13 cellular contexts compared by ENCODE assay signal in the genomic region with DNA sequence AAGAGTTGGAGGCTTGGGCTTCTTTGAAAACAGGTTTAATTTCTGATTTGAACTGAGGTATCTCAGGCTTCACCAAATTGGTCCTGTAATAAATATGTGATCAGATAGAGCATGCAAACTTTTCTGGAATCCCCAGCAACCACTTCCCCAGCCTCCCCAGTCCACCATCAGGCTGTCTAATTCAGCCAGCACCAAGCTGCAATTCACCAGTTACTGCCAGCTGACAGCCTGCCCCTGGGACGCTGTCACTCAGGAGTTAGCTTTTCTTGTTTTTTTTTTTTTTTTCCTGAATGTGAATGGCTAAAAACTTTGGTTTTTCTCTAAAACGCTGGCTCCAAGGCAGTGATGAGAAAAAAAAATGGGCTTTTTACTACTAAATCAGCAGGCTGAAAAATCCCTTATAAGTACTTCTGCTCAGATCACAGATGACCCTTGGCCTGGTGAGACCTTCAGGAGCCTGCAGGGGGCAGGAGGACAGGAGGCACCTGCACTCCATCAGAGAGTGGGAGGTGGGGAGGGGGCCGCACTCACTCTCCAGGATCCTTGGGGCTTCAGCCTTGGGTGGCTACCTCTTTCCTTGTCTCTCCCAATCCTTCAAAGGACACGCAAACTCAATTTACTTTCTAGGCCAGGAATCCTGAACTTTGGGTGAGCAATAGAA.
A peak's percentile ranks its signal among the peaks of the same experiment; 100 is the strongest.
DNase-seq lines count a peak whose midpoint lies in the region; ATAC-seq, FAIRE-seq and TF ChIP-seq lines count a peak whose summit lies in the region.
"Had no signal": no experiment of that assay in that cellular context is flagged by ENCODE, and none has a peak within 500 bp of the region (broad histone marks: within the 10 kb centered on the region; RNA-seq: fewer than 3 reads in every experiment).

No MANE protein-coding gene starts in this region.

- RAD21 ChIA-PET in GM12878 (lab: Charles Lee; ENCODE audit: unreplicated experiment): no interaction called here

- H3K36me3 ChIP-seq in KMS-11 (ENCODE audit: insufficient read depth) (no peaks in the 10 kb centered on the region), GM12878 (ENCODE audit: control insufficient read depth in 2 of 2, insufficient read depth in 2 of 2, low read length in 1 of 2) (no peaks in the 10 kb centered on the region)

- no peaks in the 10 kb centered on the region for H4K20me1 ChIP-seq in KMS-11 (ENCODE audit: insufficient read depth)
- H4K20me1 ChIP-seq in GM12878 (ENCODE audit: control insufficient read depth, insufficient read depth): no peaks in the 10 kb centered on the region

- FAIRE-seq in GM12878 (lab: Jason Lieb, UNC): no peak

- H3K27me3 Mint-ChIP-seq in neural crest cell (ENCODE audit: low read depth): peaks cover 12% of the 10 kb centered on the region

- H3K9ac ChIP-seq in KMS-11 (peak overlapping the region; percentile 26; the same call in 1 of the 2 replicates), GM12878 (ENCODE audit: control insufficient read depth, insufficient read depth, low read length) (no peak overlapping the region)

- DNase-seq in GM12864 (ENCODE audit: low read depth) (no peak), GM12878 (ENCODE audit: low read depth, low spot score) (no peak), neural crest cell (ENCODE audit: low read depth, low spot score) (no peak), mucosa of gallbladder (ENCODE audit: low spot score) (no peak), germinal center (ENCODE audit: low spot score) (no peak)
- DNase-seq: anterior cingulate cortex; DMS 273 treated with DMSO at 0.1 percent for 48 hours; hypothalamus; NCI-H1436; NCI-H69; stimulated activated CD4-positive, alpha-beta T cell treated with anti-CD3 and anti-CD28 coated beads, Interleukin-4, amount 100 ng/mL, for 1 hour had no signal

- no peaks in the 10 kb centered on the region for H3K9me3 Mint-ChIP-seq in neural crest cell

- H3K4me1 Mint-ChIP-seq in neural crest cell: no peaks in the 10 kb centered on the region

- H3K4me1 ChIP-seq in KMS-11 (ENCODE audit: low read depth, poor library complexity, severe bottlenecking) (peaks cover 26% of the 10 kb centered on the region), GM12878 (ENCODE audit: control insufficient read depth, insufficient read depth, low read length) (peaks cover 4% of the 10 kb centered on the region)

- H3K27ac ChIP-seq in KMS-11 (peak overlapping the region; percentile 61), GM12878 (ENCODE audit: control insufficient read depth, insufficient read depth) (no peak overlapping the region)

- no peak for TF ChIP-seq EP300 in GM12878 (IDR thresholded peaks at IDR 0.05; ENCODE audit: borderline replicate concordance in 1 of 2, control insufficient read depth in 1 of 2, low read depth in 2 of 2, low read length in 2 of 2)

- H3K27me3 ChIP-seq in KMS-11 (ENCODE audit: insufficient read depth, low read depth) (no peaks in the 10 kb centered on the region), GM12878 (replicated peaks in 1 of 2; ENCODE audit: control insufficient read depth in 2 of 2, insufficient read depth in 2 of 2, low read length in 1 of 2) (no peaks in the 10 kb centered on the region)

- BruUV-seq in GM12878 (replicated peaks; lab: Mats Ljungman, UMichigan): no TSS peak

- peak overlapping the region; percentile 78 for H3K4me2 ChIP-seq in KMS-11
- H3K4me2 ChIP-seq in GM12878 (ENCODE audit: control insufficient read depth, insufficient read depth): 0 out of 2 replicates have a peak overlapping the region, but pooled peaks have one; percentile 27

- H3K36me3 Mint-ChIP-seq in neural crest cell (ENCODE audit: low read depth): no peaks in the 10 kb centered on the region

- no peak for TF ChIP-seq RAD21 in GM12878 (IDR thresholded peaks at IDR 0.05; ENCODE audit: insufficient read depth, low read depth, low read length)

- intact Hi-C loops in GM12878 (cut with micrococcal nuclease; ENCODE audit: unreplicated experiment): no loop called here

- H3K79me2 ChIP-seq in KMS-11 (ENCODE audit: insufficient read depth, low read depth): no peaks in the 10 kb centered on the region
- H3K79me2 ChIP-seq in GM12878 (ENCODE audit: control insufficient read depth, insufficient read depth, low read length): no peaks in the 10 kb centered on the region

- TF ChIP-seq CTCF in GM12864 (IDR thresholded peaks at IDR 0.05; ENCODE audit: low read depth, low read length, missing control alignments): peak; percentile 11
- peak; percentile 65; the same call in 1 of the 2 replicates for TF ChIP-seq CTCF in KMS-11 (conservative IDR thresholded peaks at IDR 0.05; ENCODE audit: low read depth, low read length)
- TF ChIP-seq CTCF in GM12878 (IDR thresholded peaks at IDR 0.05 in 2 of 3, conservative IDR thresholded peaks at IDR 0.05 in 1 of 3; ENCODE audit: control insufficient read depth in 2 of 3, extremely low read depth in 1 of 3, insufficient read depth in 1 of 3, low read depth in 3 of 3, low read length in 3 of 3): no peak
- peak; percentile 40 for TF ChIP-seq CTCF in neural crest cell (conservative IDR thresholded peaks at IDR 0.05)

- SMC1A ChIA-PET in GM12878 (lab: Charles Lee; ENCODE audit: uncharacterized antibody, unreplicated experiment): interaction anchor here (1.0 kb wide), 1 partner anchor 13 kb away, joined by 3 read pairs; no protein-coding TSS in a partner anchor

- in situ Hi-C loops in GM12878 (cut with MboI): no loop called here

- H3K27ac Mint-ChIP-seq in neural crest cell (ENCODE audit: unreplicated experiment): no peak overlapping the region

- H2AFZ ChIP-seq in KMS-11 (ENCODE audit: low read depth) (peak overlapping the region; percentile 66; the same call in 1 of the 2 replicates), GM12878 (ENCODE audit: control insufficient read depth, low read depth, low read length) (no peak overlapping the region)

- H3K4me3 ChIP-seq in GM12864 (ENCODE audit: low read depth, low read length): no peak overlapping the region
- H3K4me3 ChIP-seq in KMS-11 (IDR thresholded peaks at IDR 0.05; ENCODE audit: insufficient read depth, low read depth, low read length): no peak overlapping the region
- H3K4me3 ChIP-seq in GM12878: no peak overlapping the region

- CTCF ChIA-PET in GM12878 (lab: Yijun Ruan, JAX): no interaction called here

- 49% methylated on average over 4 of the region's 4 CpGs for WGBS in GM12878 (ENCODE audit: insufficient coverage, insufficient replicate concordance, low lambda C conversion rate, missing lambda C conversion rate)

- ATAC-seq in GM12878 (peak; percentile 62), GM18909 (IDR thresholded peaks at IDR 0.05; ENCODE audit: poor library complexity, unreplicated experiment) (no peak)

- H3K4me3 Mint-ChIP-seq in neural crest cell: no peak overlapping the region

- no peak for TF ChIP-seq POLR2A in GM12878 (IDR thresholded peaks at IDR 0.05; ENCODE audit: low read depth, low read length)

- no peaks in the 10 kb centered on the region for H3K9me3 ChIP-seq in GM12878 (replicated peaks; ENCODE audit: control insufficient read depth, insufficient read depth, low read length)

- POLR2A ChIA-PET in GM12878 (lab: Charles Lee): interaction anchor here (0.6 kb wide), 2 partner anchors 12 to 87 kb away, joined by 3 to 5 read pairs; no protein-coding TSS in a partner anchor

TF ChIP-seq in GM12878, 131 proteins besides CTCF, POLR2A, EP300 and RAD21 (continues in another document):
- TF ChIP-seq ATF7 (IDR thresholded peaks at IDR 0.05; ENCODE audit: low read depth): no peak
- no peak for TF ChIP-seq MLLT1 (IDR thresholded peaks at IDR 0.05)
- TF ChIP-seq, protein P1, sequence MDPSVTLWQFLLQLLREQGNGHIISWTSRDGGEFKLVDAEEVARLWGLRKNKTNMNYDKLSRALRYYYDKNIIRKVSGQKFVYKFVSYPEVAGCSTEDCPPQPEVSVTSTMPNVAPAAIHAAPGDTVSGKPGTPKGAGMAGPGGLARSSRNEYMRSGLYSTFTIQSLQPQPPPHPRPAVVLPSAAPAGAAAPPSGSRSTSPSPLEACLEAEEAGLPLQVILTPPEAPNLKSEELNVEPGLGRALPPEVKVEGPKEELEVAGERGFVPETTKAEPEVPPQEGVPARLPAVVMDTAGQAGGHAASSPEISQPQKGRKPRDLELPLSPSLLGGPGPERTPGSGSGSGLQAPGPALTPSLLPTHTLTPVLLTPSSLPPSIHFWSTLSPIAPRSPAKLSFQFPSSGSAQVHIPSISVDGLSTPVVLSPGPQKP (IDR thresholded peaks at IDR 0.05; ENCODE audit: low read depth, low read length): no peak
- no peak for TF ChIP-seq IRF4 (IDR thresholded peaks at IDR 0.05; ENCODE audit: low read depth, low read length)
- no peak for TF ChIP-seq SREBF1 (IDR thresholded peaks at IDR 0.05; ENCODE audit: low read length)

Comparison
In these comparisons a context has a peak if more than half of its experiments do, and no peak if none do; other contexts are left out.
1. CTCF ChIP-seq: peak in GM12864 (single experiment), KMS-11 (single experiment) and neural crest cell (single experiment); none in GM12878 (0 of 3).